In genomic region chr15:31263751-31264533, GRCh38 we compare ENCODE assay signal across 8 cellular contexts.
DNase-seq lines count a peak whose midpoint lies in the region; ATAC-seq and TF ChIP-seq lines count a peak whose summit lies in the region.

No MANE protein-coding gene starts in this region.

- no peaks in the 10 kb centered on the region for H3K9me3 Mint-ChIP-seq in endodermal cell

- no peak overlapping the region for H4K12ac ChIP-seq in trophoblast cell (ENCODE audit: low read depth, low read length)

- H3K18ac ChIP-seq in trophoblast cell (ENCODE audit: low read length) = no peak overlapping the region

- H3K4me1 Mint-ChIP-seq in endodermal cell = peaks cover 4% of the 10 kb centered on the region

- peak in 1 of 2 donors; percentile 18 for TF ChIP-seq POLR2A in thyroid gland (IDR thresholded peaks at IDR 0.05)

- no peak overlapping the region for H2BK5ac ChIP-seq in trophoblast cell (ENCODE audit: low read depth, low read length, poor library complexity)

- no peak overlapping the region for H2AFZ ChIP-seq in trophoblast cell (ENCODE audit: insufficient read depth, low read length, poor library complexity)

- H3K9me3 ChIP-seq in endodermal cell (ENCODE audit: control insufficient read depth, low read length) (no peaks in the 10 kb centered on the region), trophoblast cell (ENCODE audit: insufficient read depth, low read depth, low read length) (peaks cover 2% of the 10 kb centered on the region), thyroid gland (no peaks in the 10 kb centered on the region)

- H3K79me2 ChIP-seq in trophoblast cell (ENCODE audit: control insufficient read depth, insufficient read depth, low read length, poor library complexity) = no peaks in the 10 kb centered on the region

- H3K27me3 Mint-ChIP-seq in endodermal cell (ENCODE audit: insufficient read depth) = peaks cover 6% of the 10 kb centered on the region

- H3K4me3 Mint-ChIP-seq in endodermal cell = no peak overlapping the region

- no peak overlapping the region for H3K4ac ChIP-seq in trophoblast cell (ENCODE audit: low read depth, low read length)

- H3K9ac ChIP-seq in endodermal cell (ENCODE audit: extremely low read depth, low read length, poor library complexity, severe bottlenecking) = no peak overlapping the region
- no peak overlapping the region for H3K9ac ChIP-seq in trophoblast cell (ENCODE audit: low read length)

- intact Hi-C loops in thyroid gland (cut with DNase I) = no loop called here

- H3K4me3 ChIP-seq in endodermal cell (ENCODE audit: low read length) = no peak overlapping the region
- H3K4me3 ChIP-seq in trophoblast cell (ENCODE audit: low read depth, low read length) = no peak overlapping the region
- no peak overlapping the region for H3K4me3 ChIP-seq in thyroid gland (replicated peaks in 1 of 3)

- no peak overlapping the region for H3K23ac ChIP-seq in trophoblast cell (ENCODE audit: low read length)

- H4K8ac ChIP-seq in trophoblast cell (ENCODE audit: low read depth, low read length) = no peak overlapping the region

- H3K79me1 ChIP-seq in trophoblast cell (ENCODE audit: low read length) = no peaks in the 10 kb centered on the region

- no peak overlapping the region for H4K91ac ChIP-seq in trophoblast cell (ENCODE audit: low read depth, low read length)

- no peak overlapping the region for H2BK120ac ChIP-seq in trophoblast cell (ENCODE audit: insufficient read depth, low read length, poor library complexity)

- H3K4me1 ChIP-seq in endodermal cell (ENCODE audit: control insufficient read depth, insufficient read depth, low read length) (peaks cover 3% of the 10 kb centered on the region), trophoblast cell (ENCODE audit: control insufficient read depth in 1 of 2, insufficient read depth in 2 of 2, low read length in 2 of 2) (no peaks in the 10 kb centered on the region), thyroid gland (peaks cover 25 to 66% of the 10 kb centered on the region in 2 donors)

- TF ChIP-seq CTCF in endodermal cell (conservative IDR thresholded peaks at IDR 0.05) = no peak
- no peak for TF ChIP-seq CTCF in thyroid gland (IDR thresholded peaks at IDR 0.05)

- DNase-seq in Ammon's horn (ENCODE audit: low spot score) (peak; percentile 76), NCI-H345 treated with DMSO at 0.1 percent for 48 hours (lab: John Stamatoyannopoulos, UW; ENCODE audit: unreplicated experiment) (peak; percentile 63), endodermal cell (peak; percentile 46), trophoblast cell (peak; percentile 15 to 48), thyroid gland (peak; percentile 80 to 81)
- DNase-seq in activated CD8-positive, alpha-beta memory T cell treated with anti-CD3 and anti-CD28 coated beads for 4 hours (ENCODE audit: low read depth in 2 of 2) = peak; percentile 41 to 50

- H3K27me3 ChIP-seq in endodermal cell (ENCODE audit: control insufficient read depth, insufficient read depth, low read length, poor library complexity, severe bottlenecking) (no peaks in the 10 kb centered on the region), trophoblast cell (ENCODE audit: insufficient read depth, low read length) (no peaks in the 10 kb centered on the region), thyroid gland (no peaks in the 10 kb centered on the region)

- no peak overlapping the region for H3K14ac ChIP-seq in trophoblast cell (ENCODE audit: low read length)

- no peaks in the 10 kb centered on the region for H3K36me3 ChIP-seq in endodermal cell (ENCODE audit: control insufficient read depth, insufficient read depth, low read length)
- no peaks in the 10 kb centered on the region for H3K36me3 ChIP-seq in trophoblast cell (ENCODE audit: control insufficient read depth in 1 of 2, insufficient read depth in 2 of 2, low read length in 2 of 2)
- H3K36me3 ChIP-seq in thyroid gland = no peaks in the 10 kb centered on the region

- no peaks in the 10 kb centered on the region for H3K36me3 Mint-ChIP-seq in endodermal cell (ENCODE audit: low read depth)

- H2AK5ac ChIP-seq in trophoblast cell (ENCODE audit: low read length) = no peak overlapping the region

- ATAC-seq in GM21423 (IDR thresholded peaks at IDR 0.05; ENCODE audit: unreplicated experiment) = peak; percentile 28
- no peak for ATAC-seq in GM18519 (IDR thresholded peaks at IDR 0.05; ENCODE audit: low FRiP score, unreplicated experiment)

- WGBS in endodermal cell (ENCODE audit: insufficient coverage in 1 of 2, insufficient read length in 1 of 2), 2 experiments = 88 to 95% methylated on average over 19 to 24 of the region's 24 CpGs
- no CpG with 5 or more reads among the region's 24 CpGs for WGBS in trophoblast cell (ENCODE audit: extremely low coverage, insufficient coverage, insufficient read length)
- WGBS in thyroid gland, 2 donors = 45 to 62% methylated on average over 15 to 22 of the region's 24 CpGs

- H2BK12ac ChIP-seq in trophoblast cell (ENCODE audit: low read length) = no peak overlapping the region

- H3K27ac Mint-ChIP-seq in endodermal cell = no peak overlapping the region

- H3K27ac ChIP-seq in endodermal cell (ENCODE audit: low read depth, low read length) (no peak overlapping the region), trophoblast cell (ENCODE audit: low read depth, low read length) (no peak overlapping the region), thyroid gland (peak overlapping the region; percentile 67 to 82 (median 79))

- no peak overlapping the region for H3K4me2 ChIP-seq in trophoblast cell (ENCODE audit: low read length)

Comparison
In these comparisons a context has a peak if more than half of its experiments do, and no peak if none do; other contexts are left out.
1. H3K27ac ChIP-seq: peak in thyroid gland (3 of 3); none in endodermal cell (single experiment) and trophoblast cell (single experiment).
2. Peak in every context shown above with its lines, with median percentiles within 50 percentile points of each other: DNase-seq.